In the genomic region with DNA sequence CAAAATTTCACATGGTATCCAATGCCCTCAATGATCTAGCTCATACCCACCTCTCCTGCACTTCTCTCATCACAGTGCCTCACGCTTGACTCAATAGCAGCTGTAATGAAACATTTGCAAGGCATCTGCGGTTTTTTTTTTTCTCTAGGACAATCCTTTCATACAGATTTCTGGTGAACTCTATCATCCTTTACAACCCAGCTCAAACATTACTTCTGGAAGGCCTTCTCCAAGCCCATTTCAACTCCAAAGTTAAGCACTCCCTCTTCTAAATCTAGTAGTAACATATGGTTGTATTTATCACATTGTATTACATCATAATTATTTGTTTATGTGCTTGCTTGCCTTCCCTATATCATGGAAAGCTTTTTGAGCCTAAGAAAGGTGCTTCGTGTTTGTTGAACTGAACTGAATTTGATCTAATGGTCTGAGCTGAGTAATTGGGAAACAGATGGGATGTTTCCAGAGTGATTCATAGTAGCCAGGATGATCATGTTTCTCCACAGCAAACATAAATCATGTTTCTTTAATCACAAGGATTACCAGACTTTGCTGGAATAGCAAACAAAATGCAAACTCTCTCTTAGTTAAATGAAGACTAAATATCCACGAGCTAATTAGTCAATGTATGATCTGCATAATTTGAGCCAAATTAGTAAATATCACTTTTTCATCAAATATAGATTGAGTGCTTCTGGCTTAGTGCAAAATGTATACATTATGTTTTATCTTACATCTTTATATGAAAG, we compare ENCODE assay signal across 9 cellular contexts. TPM values are rescaled to one million over a fixed set of nuclear protein-coding genes. Genes with fewer than 3 reads are reported as not detected.
DNase-seq lines count a peak whose midpoint lies in the region; ATAC-seq lines count a peak whose summit lies in the region.
"Had no signal": no experiment of that assay in that cellular context is flagged by ENCODE, and none has a peak within 500 bp of the region (broad histone marks: within the 10 kb centered on the region; RNA-seq: fewer than 3 reads in every experiment).

No MANE protein-coding gene starts in this region.

- DNase-seq in GM23248 (peak; percentile 93), NCI-H460 (ENCODE audit: extremely low read depth, low read depth) (peak; percentile 62), pulmonary artery endothelial cell (ENCODE audit: low read depth, low spot score) (peak; percentile 70), NOMO-1 treated with DMSO at 0.1 percent for 48 hours (lab: John Stamatoyannopoulos, UW; ENCODE audit: unreplicated experiment) (no peak), activated T-cell treated with anti-CD3 and anti-CD28 coated beads for 4 hours (no peak), NOMO-1 (lab: John Stamatoyannopoulos, UW; ENCODE audit: unreplicated experiment in 2 of 2) (no peak)
- DNase-seq: Right ventricle myocardium superior had no signal

- H2AFZ ChIP-seq in GM23248: no peak overlapping the region; the same call in 1 of the 2 replicates

- H3K36me3 ChIP-seq in GM23248 (ENCODE audit: low read depth): no peaks in the 10 kb centered on the region

- 0% methylated on average over 4 of the region's 4 CpGs for WGBS in GM23248 (ENCODE audit: low coverage in 1 of 2, low lambda C conversion rate in 2 of 2, missing lambda C conversion rate in 2 of 2), 2 experiments

- peak overlapping the region; percentile 61 for H3K9ac ChIP-seq in GM23248

- H3K27ac ChIP-seq in GM23248 (peak overlapping the region; percentile 93), cingulate gyrus (ENCODE audit: low read depth, low read length) (peak overlapping the region; percentile 5)

- H3K4me1 ChIP-seq in GM23248 (ENCODE audit: insufficient read depth): peaks cover 32% of the 10 kb centered on the region

- ATAC-seq in HG03460 (IDR thresholded peaks at IDR 0.05; ENCODE audit: unreplicated experiment): no peak

- no peaks in the 10 kb centered on the region for H3K79me2 ChIP-seq in GM23248 (ENCODE audit: insufficient read depth)

- H3K9me3 ChIP-seq in GM23248 (ENCODE audit: low read depth): no peaks in the 10 kb centered on the region

- H3F3A ChIP-seq in GM23248 (ENCODE audit: insufficient read depth): peaks cover 39% of the 10 kb centered on the region

- no peaks in the 10 kb centered on the region for H3K27me3 ChIP-seq in GM23248 (replicated peaks; ENCODE audit: insufficient read depth)

- in situ Hi-C loops in GM23248 (cut with MboI): no loop called here

- no peaks in the 10 kb centered on the region for H3K9me2 ChIP-seq in GM23248 (ENCODE audit: insufficient read depth)

- peak overlapping the region; percentile 56 for H3K4me3 ChIP-seq in GM23248

- no peaks in the 10 kb centered on the region for H4K20me1 ChIP-seq in GM23248 (ENCODE audit: insufficient read depth)

- peak overlapping the region; percentile 87 for H3K4me2 ChIP-seq in GM23248 (ENCODE audit: unreplicated experiment)

RNA-seq across cellular contexts. Expression of gene CFL2, which starts 14.3 kb away (rescaled TPM):
- total RNA-seq in GM23248 (2014; rRNA removed; shearing (Covaris generic)): 92.2 and 103 TPM in 2 replicates
- 183 and 185 TPM in 2 replicates for polyA plus RNA-seq in GM23248 (2016; fragmentation: Nextera tagmentation; extraction: Ambion mirVana)
- 43.4 and 48.8 TPM in 2 replicates for total RNA-seq in NCI-H460 (2014; rRNA removed; shearing (Covaris generic))
- polyA plus RNA-seq in NCI-H460 (2014; cell fraction: nucleus; rRNA removed): 21.2 and 37.7 TPM in 2 replicates
- total RNA-seq in pulmonary artery endothelial cell: 61.1 and 82.7 TPM in 2 replicates

Comparison
In these comparisons a context has a peak if more than half of its experiments do, and no peak if none do; other contexts are left out.
1. DNase-seq: peak in GM23248 (single experiment), NCI-H460 (single experiment) and pulmonary artery endothelial cell (single experiment); none in NOMO-1 treated with DMSO at 0.1 percent for 48 hours (single experiment), activated T-cell treated with anti-CD3 and anti-CD28 coated beads for 4 hours (single experiment) and NOMO-1 (0 of 2).